Comparison of ENCODE assay signal across 12 cellular contexts in the genomic region with DNA sequence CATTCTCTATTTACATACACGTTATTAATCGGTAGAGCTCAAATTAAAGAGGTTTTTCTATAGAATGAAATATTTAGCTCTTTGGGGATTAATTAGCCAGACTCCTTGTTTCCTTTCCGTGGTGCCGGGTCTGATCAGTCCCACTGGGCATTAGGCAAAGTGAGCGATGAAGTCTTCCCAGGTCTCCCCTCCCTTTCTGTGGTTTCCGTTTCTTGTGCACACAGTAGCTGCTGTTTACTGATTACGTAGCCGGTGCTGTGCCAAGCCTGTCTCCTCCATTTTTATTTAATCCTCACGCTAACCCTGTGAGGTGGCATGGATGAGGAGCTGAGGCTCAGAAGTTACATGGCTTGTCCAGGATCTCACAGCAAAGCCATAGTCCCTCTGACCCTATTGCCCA. TPM values are rescaled to one million over a fixed set of nuclear protein-coding genes. Genes with fewer than 3 reads are reported as not detected.
DNase-seq lines count a peak whose midpoint lies in the region; ATAC-seq lines count a peak whose summit lies in the region.
"Had no signal": no experiment of that assay in that cellular context is flagged by ENCODE, and none has a peak within 500 bp of the region (broad histone marks: within the 10 kb centered on the region; RNA-seq: fewer than 3 reads in every experiment).

No MANE protein-coding gene starts in this region.

- H3K27me3 ChIP-seq in H7 (ENCODE audit: control insufficient read depth, insufficient read depth, low read length): no peaks in the 10 kb centered on the region
- H3K27me3 ChIP-seq: esophagus muscularis mucosa, right atrium auricular region, transverse colon had no signal

- H3K4me1 Mint-ChIP-seq in activated naive CD4-positive, alpha-beta T cell treated with anti-CD3 and anti-CD28 coated beads for 36 hours (ENCODE audit: low read depth): peaks cover 17% of the 10 kb centered on the region
- peaks cover 14% of the 10 kb centered on the region for H3K4me1 Mint-ChIP-seq in activated naive CD8-positive, alpha-beta T cell (ENCODE audit: low read depth)
- H3K4me1 Mint-ChIP-seq in stimulated activated naive CD8-positive, alpha-beta T cell treated with anti-CD3 and anti-CD28 coated beads, Interleukin-15, amount 100 ng/mL, for 72 hours: peaks cover 33% of the 10 kb centered on the region

- peak; percentile 48 for ATAC-seq in stimulated activated naive CD8-positive, alpha-beta T cell treated with anti-CD3 and anti-CD28 coated beads, Interleukin-15, amount 100 ng/mL, for 72 hours

- peak; percentile 19 for DNase-seq in activated naive CD4-positive, alpha-beta T cell treated with anti-CD3 and anti-CD28 coated beads for 36 hours
- no peak for DNase-seq in activated naive CD4-positive, alpha-beta T cell (lab: John Stamatoyannopoulos, UW)
- DNase-seq in NCI-H2107 (lab: John Stamatoyannopoulos, UW): peak; percentile 24
- DNase-seq in stimulated activated naive CD8-positive, alpha-beta T cell treated with anti-CD3 and anti-CD28 coated beads, Interleukin-15, amount 100 ng/mL, for 72 hours: no peak
- DNase-seq in hypothalamus (lab: John Stamatoyannopoulos, UW): no peak
- no peak for DNase-seq in H7
- DNase-seq in stimulated activated naive CD4-positive, alpha-beta T cell treated with Interleukin-2 at 50 U/mL for 16 hours (lab: John Stamatoyannopoulos, UW): no peak
- DNase-seq: NCI-H1417 treated with DMSO at 0.1 percent for 48 hours, transverse colon had no signal

- CTCF ChIA-PET in activated naive CD4-positive, alpha-beta T cell treated with anti-CD3 and anti-CD28 coated beads for 36 hours (lab: Charles Lee): interaction anchor here (1.0 to 1.4 kb wide), 2 partner anchors 21 to 108 kb away, joined by 3 to 6 read pairs; no protein-coding TSS in a partner anchor

- H3K36me3 Mint-ChIP-seq in activated naive CD4-positive, alpha-beta T cell treated with anti-CD3 and anti-CD28 coated beads for 36 hours (ENCODE audit: low read depth): peaks cover 30% of the 10 kb centered on the region
- H3K36me3 Mint-ChIP-seq in activated naive CD8-positive, alpha-beta T cell: peaks cover 8% of the 10 kb centered on the region

- intact Hi-C loops in activated naive CD4-positive, alpha-beta T cell treated with anti-CD3 and anti-CD28 coated beads for 36 hours (cut with micrococcal nuclease): no loop called here

- H3K27me3 Mint-ChIP-seq in activated naive CD4-positive, alpha-beta T cell treated with anti-CD3 and anti-CD28 coated beads for 36 hours (ENCODE audit: low read depth): no peaks in the 10 kb centered on the region
- H3K27me3 Mint-ChIP-seq in activated naive CD8-positive, alpha-beta T cell: no peaks in the 10 kb centered on the region
- no peaks in the 10 kb centered on the region for H3K27me3 Mint-ChIP-seq in stimulated activated naive CD8-positive, alpha-beta T cell treated with anti-CD3 and anti-CD28 coated beads, Interleukin-15, amount 100 ng/mL, for 72 hours

- no peak overlapping the region for H3K27ac Mint-ChIP-seq in activated naive CD4-positive, alpha-beta T cell treated with anti-CD3 and anti-CD28 coated beads for 36 hours
- peak overlapping the region; percentile 64 for H3K27ac Mint-ChIP-seq in activated naive CD8-positive, alpha-beta T cell
- peak overlapping the region; percentile 50 to 89 for H3K27ac Mint-ChIP-seq in stimulated activated naive CD8-positive, alpha-beta T cell treated with anti-CD3 and anti-CD28 coated beads, Interleukin-15, amount 100 ng/mL, for 72 hours

- no peak overlapping the region for H3K4me3 Mint-ChIP-seq in activated naive CD4-positive, alpha-beta T cell treated with anti-CD3 and anti-CD28 coated beads for 36 hours
- no peak overlapping the region for H3K4me3 Mint-ChIP-seq in activated naive CD8-positive, alpha-beta T cell
- H3K4me3 Mint-ChIP-seq in stimulated activated naive CD8-positive, alpha-beta T cell treated with anti-CD3 and anti-CD28 coated beads, Interleukin-15, amount 100 ng/mL, for 72 hours: peak overlapping the region; percentile 4 to 48

- H3K36me3 ChIP-seq in H7 (replicated peaks; ENCODE audit: control insufficient read depth, insufficient read depth, low read length): peaks cover 5% of the 10 kb centered on the region

- H3K4me3 ChIP-seq in H7 (ENCODE audit: insufficient read depth, low read depth, low read length): no peak overlapping the region
- H3K4me3 ChIP-seq: esophagus muscularis mucosa, right atrium auricular region, transverse colon had no signal

- H3K9me3 Mint-ChIP-seq in activated naive CD4-positive, alpha-beta T cell treated with anti-CD3 and anti-CD28 coated beads for 36 hours: no peaks in the 10 kb centered on the region
- no peaks in the 10 kb centered on the region for H3K9me3 Mint-ChIP-seq in activated naive CD8-positive, alpha-beta T cell (ENCODE audit: low read depth)
- no peaks in the 10 kb centered on the region for H3K9me3 Mint-ChIP-seq in stimulated activated naive CD8-positive, alpha-beta T cell treated with anti-CD3 and anti-CD28 coated beads, Interleukin-15, amount 100 ng/mL, for 72 hours

RNA-seq across cellular contexts. Expression of gene SLC25A15, which starts 9.0 kb away (rescaled TPM):
- total RNA-seq in activated naive CD4-positive, alpha-beta T cell treated with anti-CD3 and anti-CD28 coated beads for 36 hours: 10 to 100 TPM; 15.5 to 15.6 TPM
- 33.8 and 36.0 TPM in 2 replicates for total RNA-seq in H7 (2014; rRNA removed; shearing (Covaris generic))

RNA-seq across cellular contexts. Expression of gene MRPS31, which starts 27.4 kb away (rescaled TPM):
- 10 to 100 TPM; 28.4 to 28.8 TPM for total RNA-seq in activated naive CD4-positive, alpha-beta T cell treated with anti-CD3 and anti-CD28 coated beads for 36 hours
- total RNA-seq in H7 (2014; rRNA removed; shearing (Covaris generic)): 27.0 and 38.5 TPM in 2 replicates

Comparison
In these comparisons a context has a peak if more than half of its experiments do, and no peak if none do; other contexts are left out.
1. DNase-seq: peak in activated naive CD4-positive, alpha-beta T cell treated with anti-CD3 and anti-CD28 coated beads for 36 hours (single experiment) and NCI-H2107 (single experiment); none in activated naive CD4-positive, alpha-beta T cell (0 of 4), stimulated activated naive CD8-positive, alpha-beta T cell treated with anti-CD3 and anti-CD28 coated beads, Interleukin-15, amount 100 ng/mL, for 72 hours (0 of 2), hypothalamus (0 of 51), H7 (single experiment) and stimulated activated naive CD4-positive, alpha-beta T cell treated with Interleukin-2 at 50 U/mL for 16 hours (single experiment).
2. H3K4me3 Mint-ChIP-seq: peak in stimulated activated naive CD8-positive, alpha-beta T cell treated with anti-CD3 and anti-CD28 coated beads, Interleukin-15, amount 100 ng/mL, for 72 hours (2 of 2); none in activated naive CD4-positive, alpha-beta T cell treated with anti-CD3 and anti-CD28 coated beads for 36 hours (single experiment) and activated naive CD8-positive, alpha-beta T cell (single experiment).